Comparison of ENCODE assay signal across 16 cellular contexts in genomic region chr6:10217111-10217510, GRCh38.
DNase-seq lines count a peak whose midpoint lies in the region; ATAC-seq, FAIRE-seq and TF ChIP-seq lines count a peak whose summit lies in the region.
"Had no signal": no experiment of that assay in that cellular context is flagged by ENCODE, and none has a peak within 500 bp of the region (broad histone marks: within the 10 kb centered on the region; RNA-seq: fewer than 3 reads in every experiment).

No MANE protein-coding gene starts in this region.

- no peaks in the 10 kb centered on the region for H3K4me1 Mint-ChIP-seq in GM23338
- H3K4me1 Mint-ChIP-seq in type B pancreatic cell (ENCODE audit: unreplicated experiment), result peaks cover 23% of the 10 kb centered on the region
- H3K4me1 Mint-ChIP-seq: CD14-positive monocyte; CD4-positive, alpha-beta memory T cell; H9 had no signal

- FAIRE-seq in bronchial epithelial cell (lab: Jason Lieb, UNC) (no peak), keratinocyte (lab: Jason Lieb, UNC) (peak; percentile 29)
- FAIRE-seq: H1 had no signal

- H3K27ac Mint-ChIP-seq in GM23338, result no peak overlapping the region
- H3K27ac Mint-ChIP-seq in type B pancreatic cell, result peak overlapping the region; percentile 59
- H3K27ac Mint-ChIP-seq: CD14-positive monocyte; CD4-positive, alpha-beta memory T cell; H9 had no signal

- no peak overlapping the region for H3K4me3 ChIP-seq in GM23338
- H3K4me3 ChIP-seq in bronchial epithelial cell (ENCODE audit: low read depth, low read length), result no peak overlapping the region
- no peak overlapping the region for H3K4me3 ChIP-seq in keratinocyte (ENCODE audit: control insufficient read depth in 2 of 3, extremely low read depth in 1 of 3, insufficient read depth in 2 of 3, low read depth in 1 of 3, low read length in 3 of 3)
- H3K4me3 ChIP-seq: BLaER1 had no signal

- H3K9me3 ChIP-seq in keratinocyte (ENCODE audit: control insufficient read depth, low read depth, low read length), result no peaks in the 10 kb centered on the region
- H3K9me3 ChIP-seq: BLaER1 had no signal

- no peaks in the 10 kb centered on the region for H4K20me1 ChIP-seq in GM23338 (replicated peaks; ENCODE audit: insufficient read depth)
- no peaks in the 10 kb centered on the region for H4K20me1 ChIP-seq in keratinocyte (ENCODE audit: control insufficient read depth, extremely low read depth, insufficient read depth, low read length)
- H4K20me1 ChIP-seq: BLaER1 had no signal

- H3F3A ChIP-seq in GM23338 (replicated peaks; ENCODE audit: low read depth), result no peaks in the 10 kb centered on the region

- DNase-seq in GM23338 (ENCODE audit: low spot score) (no peak), bronchial epithelial cell (ENCODE audit: low read depth) (peak; percentile 56), keratinocyte (ENCODE audit: low read depth, low spot score) (no peak), type B pancreatic cell (ENCODE audit: extremely low spot score, unreplicated experiment) (no peak)
- no peak for DNase-seq in activated T-cell treated with anti-CD3 and anti-CD28 coated beads, Interleukin-2, amount 50 U/mL, for 1 hour
- DNase-seq: 8988T; Calu3; CD4-positive, alpha-beta memory T cell; DMS79 treated with DMSO at 0.1 percent for 48 hours; GF-D8; H9 had no signal

- H3K27me3 Mint-ChIP-seq in GM23338 (ENCODE audit: insufficient read depth, low read depth, poor library complexity) (no peaks in the 10 kb centered on the region), type B pancreatic cell (no peaks in the 10 kb centered on the region)
- H3K27me3 Mint-ChIP-seq: CD4-positive, alpha-beta memory T cell had no signal

- no peaks in the 10 kb centered on the region for H3K79me2 ChIP-seq in GM23338 (replicated peaks; ENCODE audit: insufficient read depth)
- no peaks in the 10 kb centered on the region for H3K79me2 ChIP-seq in keratinocyte (ENCODE audit: control insufficient read depth, insufficient read depth, low read length)

- H3K27me3 ChIP-seq in GM23338 (ENCODE audit: insufficient read depth), result no peaks in the 10 kb centered on the region
- H3K27me3 ChIP-seq in bronchial epithelial cell (ENCODE audit: control insufficient read depth, insufficient read depth, low read length), result no peaks in the 10 kb centered on the region
- H3K27me3 ChIP-seq in keratinocyte (ENCODE audit: control insufficient read depth, extremely low read depth, insufficient read depth, low read length), result no peaks in the 10 kb centered on the region
- H3K27me3 ChIP-seq: BLaER1 had no signal

- no peak overlapping the region for H3K9ac ChIP-seq in keratinocyte (ENCODE audit: control insufficient read depth, extremely low read depth, insufficient read depth, low read length)
- H3K9ac ChIP-seq: BLaER1 had no signal

- TF ChIP-seq CTCF in GM23338 (conservative IDR thresholded peaks at IDR 0.05; ENCODE audit: low read depth in 2 of 2) (no peak), bronchial epithelial cell (IDR thresholded peaks at IDR 0.05; ENCODE audit: insufficient read depth, low read length, severe bottlenecking) (no peak), keratinocyte (optimal IDR thresholded peaks at IDR 0.05 in 1 of 3, IDR thresholded peaks at IDR 0.05 in 1 of 3, conservative IDR thresholded peaks at IDR 0.05 in 1 of 3; ENCODE audit: extremely low read depth in 1 of 3, insufficient read depth in 2 of 3, low read length in 3 of 3) (no peak), type B pancreatic cell (conservative IDR thresholded peaks at IDR 0.05) (no peak)

- dilution Hi-C loops in keratinocyte (cut with MboI; ENCODE audit: extremely low pct_ligation_motif_present, low sequenced_read_pairs), result no loop called here

- H2AFZ ChIP-seq in GM23338 (peak overlapping the region; percentile 81), keratinocyte (ENCODE audit: control insufficient read depth, low read length) (no peak overlapping the region)

- no peaks in the 10 kb centered on the region for H3K9me1 ChIP-seq in keratinocyte (ENCODE audit: control insufficient read depth, extremely low read depth, insufficient read depth, low read length)

- H3K36me3 Mint-ChIP-seq in GM23338 (ENCODE audit: low read depth) (no peaks in the 10 kb centered on the region), type B pancreatic cell (no peaks in the 10 kb centered on the region)
- H3K36me3 Mint-ChIP-seq: CD14-positive monocyte; CD4-positive, alpha-beta memory T cell had no signal

- no peak overlapping the region for H3K4me2 ChIP-seq in GM23338
- no peak overlapping the region for H3K4me2 ChIP-seq in keratinocyte (ENCODE audit: control insufficient read depth, extremely low read depth, insufficient read depth, low read depth, low read length)
- H3K4me2 ChIP-seq: BLaER1 had no signal

- H3K36me3 ChIP-seq in GM23338 (ENCODE audit: insufficient read depth), result no peaks in the 10 kb centered on the region
- no peaks in the 10 kb centered on the region for H3K36me3 ChIP-seq in bronchial epithelial cell (ENCODE audit: control insufficient read depth, insufficient read depth, low read length)
- no peaks in the 10 kb centered on the region for H3K36me3 ChIP-seq in keratinocyte (ENCODE audit: control insufficient read depth in 2 of 2, extremely low read depth in 1 of 2, insufficient read depth in 2 of 2, low read length in 2 of 2)
- H3K36me3 ChIP-seq: BLaER1 had no signal

- ATAC-seq in GM23338, result no peak
- ATAC-seq in GM18867 (IDR thresholded peaks at IDR 0.05; ENCODE audit: unreplicated experiment), result no peak
- no peak for ATAC-seq in HG02678 (IDR thresholded peaks at IDR 0.05; ENCODE audit: unreplicated experiment)

- H3K4me3 Mint-ChIP-seq in GM23338, result no peak overlapping the region
- H3K4me3 Mint-ChIP-seq in type B pancreatic cell, result no peak overlapping the region
- H3K4me3 Mint-ChIP-seq: CD14-positive monocyte; CD4-positive, alpha-beta memory T cell; H9 had no signal

- H3K9me3 Mint-ChIP-seq in GM23338 (no peaks in the 10 kb centered on the region), type B pancreatic cell (no peaks in the 10 kb centered on the region)
- H3K9me3 Mint-ChIP-seq: H9 had no signal

- H3K27ac ChIP-seq in GM23338 (ENCODE audit: low read depth) (no peak overlapping the region), keratinocyte (ENCODE audit: control insufficient read depth, insufficient read depth, low read length) (no peak overlapping the region)
- H3K27ac ChIP-seq: BLaER1 had no signal

- H3K9me2 ChIP-seq in GM23338 (ENCODE audit: insufficient read depth), result no peaks in the 10 kb centered on the region

- no peaks in the 10 kb centered on the region for H3K4me1 ChIP-seq in GM23338 (ENCODE audit: insufficient read depth)
- peaks cover 5% of the 10 kb centered on the region for H3K4me1 ChIP-seq in keratinocyte (ENCODE audit: control insufficient read depth, extremely low read depth, insufficient read depth, low read length)
- H3K4me1 ChIP-seq: BLaER1 had no signal

TF ChIP-seq in GM23338, 12 proteins besides CTCF, POLR2A, EP300 and RAD21 (continues in another document):
- TF ChIP-seq REST (IDR thresholded peaks at IDR 0.05; ENCODE audit: unreplicated experiment), result no peak
